1 cellular context compared by ENCODE assay signal in genomic region chr5:150142800-150143724, GRCh38.
TF ChIP-seq lines count a peak whose summit lies in the region.

No MANE protein-coding gene starts in this region.

TF ChIP-seq in H1, 55 proteins besides CTCF, POLR2A, EP300 and RAD21:
- no peak for TF ChIP-seq BRCA1 (IDR thresholded peaks at IDR 0.05; ENCODE audit: low read depth, low read length)
- TF ChIP-seq MAX (IDR thresholded peaks at IDR 0.05) = 0 out of 2 replicates have a peak, but pooled peaks have one; percentile 18
